In genomic region chr21:31991356-31992331, GRCh38 we compare ENCODE assay signal across 2 cellular contexts.
TF ChIP-seq lines count a peak whose summit lies in the region.

No MANE protein-coding gene starts in this region.

TF ChIP-seq in SK-N-SH treated with all-trans-retinoic acid at 6 μM for 48 hours, 23 proteins besides CTCF, POLR2A, EP300 and RAD21 (continued from another document):
- no peak for TF ChIP-seq POU6F1 (CRISPR knock-in tag; IDR thresholded peaks at IDR 0.05; ENCODE audit: borderline replicate concordance, low read depth)
- no peak for TF ChIP-seq OSR1 (CRISPR knock-in tag; IDR thresholded peaks at IDR 0.05)
- TF ChIP-seq ZFP3 (CRISPR knock-in tag; IDR thresholded peaks at IDR 0.05): no peak
- no peak for TF ChIP-seq ZC3H10 (CRISPR knock-in tag; IDR thresholded peaks at IDR 0.05)
- TF ChIP-seq TCF4 (CRISPR knock-in tag; IDR thresholded peaks at IDR 0.05; ENCODE audit: borderline replicate concordance): no peak
- TF ChIP-seq ZNF70 (CRISPR knock-in tag; IDR thresholded peaks at IDR 0.05): no peak
- TF ChIP-seq TSHZ2 (CRISPR knock-in tag; IDR thresholded peaks at IDR 0.05): no peak
- no peak for TF ChIP-seq TOX (CRISPR knock-in tag; IDR thresholded peaks at IDR 0.05; ENCODE audit: borderline replicate concordance)
- no peak for TF ChIP-seq ARNTL (CRISPR knock-in tag; IDR thresholded peaks at IDR 0.05; ENCODE audit: borderline replicate concordance, low read depth)
- TF ChIP-seq CSDC2 (CRISPR knock-in tag; IDR thresholded peaks at IDR 0.05): no peak

TF ChIP-seq in K562, 482 proteins besides CTCF, POLR2A, EP300 and RAD21 (continued from another document):
- no peak for TF ChIP-seq ZBTB9 (CRISPR knock-in tag; IDR thresholded peaks at IDR 0.05)
- no peak for TF ChIP-seq ZNF668 (CRISPR knock-in tag; IDR thresholded peaks at IDR 0.05)
- no peak for TF ChIP-seq PHB2 (IDR thresholded peaks at IDR 0.05; ENCODE audit: low read depth)
- TF ChIP-seq ARID3A (IDR thresholded peaks at IDR 0.05; ENCODE audit: borderline replicate concordance, low read depth, low read length): no peak
- no peak for TF ChIP-seq ZC3H11A (IDR thresholded peaks at IDR 0.05; ENCODE audit: low read depth, low read length)
- TF ChIP-seq ZNF184 (CRISPR knock-in tag; IDR thresholded peaks at IDR 0.05): no peak
- TF ChIP-seq DPF2 (IDR thresholded peaks at IDR 0.05): no peak
- no peak for TF ChIP-seq HDAC1 (IDR thresholded peaks at IDR 0.05)
- no peak for TF ChIP-seq ETS2 (tag; IDR thresholded peaks at IDR 0.05; ENCODE audit: borderline replicate concordance, poor library complexity, severe bottlenecking)
- TF ChIP-seq KDM5B (IDR thresholded peaks at IDR 0.05; ENCODE audit: insufficient replicate concordance, low read depth, low read length): no peak
- no peak for TF ChIP-seq HINFP (tag; conservative IDR thresholded peaks at IDR 0.05; ENCODE audit: low read depth)
- no peak for TF ChIP-seq TAF1 (IDR thresholded peaks at IDR 0.05; ENCODE audit: control insufficient read depth, extremely low read depth, insufficient read depth, low read length, severe bottlenecking)
- no peak for TF ChIP-seq ZNF449 (CRISPR knock-in tag; IDR thresholded peaks at IDR 0.05)
- TF ChIP-seq WHSC1 (IDR thresholded peaks at IDR 0.05; ENCODE audit: low read length): no peak
